Comparison of ENCODE assay signal across 8 cellular contexts in the genomic region with DNA sequence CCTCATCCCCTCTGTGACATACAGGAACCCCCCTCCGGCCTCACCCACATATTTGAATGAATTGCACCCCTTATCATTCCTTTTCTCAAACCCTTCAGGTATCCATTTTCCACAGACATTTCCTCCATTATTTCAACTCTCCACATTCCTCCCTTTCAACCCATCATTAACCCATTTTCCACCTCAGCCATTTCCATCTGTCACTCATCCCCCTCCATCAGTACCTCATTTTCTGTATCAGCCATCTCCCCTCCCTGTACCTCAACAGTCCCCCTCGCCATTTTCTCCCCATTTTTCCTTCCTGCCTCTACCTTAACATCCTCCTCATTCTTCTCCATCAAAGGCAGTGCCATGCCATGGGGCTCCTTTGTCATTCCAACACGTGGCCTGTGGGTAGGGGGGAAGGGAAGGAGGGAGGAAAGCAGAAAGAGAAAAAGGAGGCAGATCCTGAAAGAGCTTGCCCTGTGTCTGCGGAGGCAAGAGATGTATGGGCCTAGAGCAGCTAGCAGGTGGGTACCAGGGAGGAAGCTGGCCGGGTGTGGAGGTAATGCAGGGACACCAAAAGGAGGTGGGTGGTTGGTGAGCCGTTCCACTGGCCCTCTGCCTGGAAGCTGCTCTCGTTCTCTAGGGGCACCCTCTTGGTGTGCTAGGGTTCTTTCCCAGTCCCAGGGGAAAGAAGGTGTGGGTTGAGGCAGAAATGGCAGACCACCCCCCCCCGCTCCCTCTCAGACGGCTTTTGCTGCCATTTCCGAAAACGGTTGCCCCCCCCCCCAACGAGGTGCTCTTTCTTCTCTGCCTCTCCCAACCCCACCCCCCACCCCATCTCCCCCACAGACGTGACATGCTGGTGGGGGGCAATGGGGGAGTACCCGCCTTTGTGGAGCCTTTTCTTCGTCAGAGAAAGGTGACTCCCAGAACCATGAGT. TPM values are rescaled to one million over a fixed set of nuclear protein-coding genes. Genes with fewer than 3 reads are reported as not detected.
DNase-seq lines count a peak whose midpoint lies in the region; TF ChIP-seq lines count a peak whose summit lies in the region.

No MANE protein-coding gene starts in this region.

- H3K27ac ChIP-seq in breast epithelium, result peak overlapping the region; percentile 78 to 95

- H3K27me3 ChIP-seq in breast epithelium (no peaks in the 10 kb centered on the region), MG63 (no peaks in the 10 kb centered on the region)

- intact Hi-C loops in breast epithelium (cut with DNase I; ENCODE audit: low total_unique reads), result no loop called here
- intact Hi-C loops in lower leg skin (cut with DNase I; ENCODE audit: low total_unique reads), result no loop called here

- peaks cover 6% of the 10 kb centered on the region for H3K27me3 Mint-ChIP-seq in activated naive CD4-positive, alpha-beta T cell treated with anti-CD3 and anti-CD28 coated beads, Interleukin-2, amount 10 ng/mL, durations not matched to agents 7 days and 5 days
- H3K27me3 Mint-ChIP-seq in mesothelial cell of epicardium (ENCODE audit: low read depth) (peaks cover 3% of the 10 kb centered on the region), type B pancreatic cell (peaks cover 10% of the 10 kb centered on the region)

- H3K4me3 Mint-ChIP-seq in activated naive CD4-positive, alpha-beta T cell treated with anti-CD3 and anti-CD28 coated beads, Interleukin-2, amount 10 ng/mL, durations not matched to agents 7 days and 5 days, result peak overlapping the region; percentile 99
- peak overlapping the region; percentile 93 for H3K4me3 Mint-ChIP-seq in mesothelial cell of epicardium
- peak overlapping the region; percentile 92 for H3K4me3 Mint-ChIP-seq in type B pancreatic cell

- H3K36me3 ChIP-seq in breast epithelium (no peaks in the 10 kb centered on the region), MG63 (no peaks in the 10 kb centered on the region)

- no peak overlapping the region for H3K27ac Mint-ChIP-seq in activated naive CD4-positive, alpha-beta T cell treated with anti-CD3 and anti-CD28 coated beads, Interleukin-2, amount 10 ng/mL, durations not matched to agents 7 days and 5 days
- H3K27ac Mint-ChIP-seq in mesothelial cell of epicardium (peak overlapping the region; percentile 13), type B pancreatic cell (peak overlapping the region; percentile 49)

- H3K4me1 Mint-ChIP-seq in activated naive CD4-positive, alpha-beta T cell treated with anti-CD3 and anti-CD28 coated beads, Interleukin-2, amount 10 ng/mL, durations not matched to agents 7 days and 5 days, result peaks cover 39% of the 10 kb centered on the region
- peaks cover 50% of the 10 kb centered on the region for H3K4me1 Mint-ChIP-seq in mesothelial cell of epicardium
- H3K4me1 Mint-ChIP-seq in type B pancreatic cell (ENCODE audit: unreplicated experiment), result peaks cover 37% of the 10 kb centered on the region

- 59 to 65% methylated on average over 15 of the region's 15 CpGs for WGBS in lower leg skin, 2 donors

- peak overlapping the region in 2 of 3 donors; percentile 90 to 99 for H3K4me3 ChIP-seq in breast epithelium
- no peak overlapping the region for H3K4me3 ChIP-seq in lower leg skin (ENCODE audit: low read depth, poor library complexity, severe bottlenecking)
- no peak overlapping the region for H3K4me3 ChIP-seq in MG63

- H3K36me3 Mint-ChIP-seq in activated naive CD4-positive, alpha-beta T cell treated with anti-CD3 and anti-CD28 coated beads, Interleukin-2, amount 10 ng/mL, durations not matched to agents 7 days and 5 days, result no peaks in the 10 kb centered on the region
- peaks cover 2% of the 10 kb centered on the region for H3K36me3 Mint-ChIP-seq in mesothelial cell of epicardium
- peaks cover 4% of the 10 kb centered on the region for H3K36me3 Mint-ChIP-seq in type B pancreatic cell

- H3K9me3 Mint-ChIP-seq in activated naive CD4-positive, alpha-beta T cell treated with anti-CD3 and anti-CD28 coated beads, Interleukin-2, amount 10 ng/mL, durations not matched to agents 7 days and 5 days, result no peaks in the 10 kb centered on the region
- no peaks in the 10 kb centered on the region for H3K9me3 Mint-ChIP-seq in mesothelial cell of epicardium
- H3K9me3 Mint-ChIP-seq in type B pancreatic cell, result no peaks in the 10 kb centered on the region

- peaks cover 0 to 3% of the 10 kb centered on the region in 2 donors for H3K4me1 ChIP-seq in breast epithelium

- TF ChIP-seq POLR2A in breast epithelium (IDR thresholded peaks at IDR 0.05) (no peak), lower leg skin (IDR thresholded peaks at IDR 0.05) (no peak)

- DNase-seq in activated naive CD4-positive, alpha-beta T cell treated with anti-CD3 and anti-CD28 coated beads, Interleukin-2, amount 10 ng/mL, durations not matched to agents 7 days and 5 days, result no peak
- no peak for DNase-seq in activated naive CD4-positive, alpha-beta T cell (lab: John Stamatoyannopoulos, UW)
- DNase-seq in breast epithelium (ENCODE audit: low spot score in 2 of 2) (no peak), mesothelial cell of epicardium (ENCODE audit: low spot score in 2 of 2, unreplicated experiment in 2 of 2) (no peak), type B pancreatic cell (ENCODE audit: extremely low spot score, unreplicated experiment) (no peak), lower leg skin (ENCODE audit: low spot score in 2 of 2) (no peak), MG63 (no peak)
- no peak for DNase-seq in stimulated activated CD4-positive, alpha-beta T cell treated with anti-CD3 and anti-CD28 coated beads, Interleukin-12 subunit alpha, Interleukin-12 subunit beta, amount 100 ng/mL, for 4 hours

- TF ChIP-seq CTCF in breast epithelium (IDR thresholded peaks at IDR 0.05) (no peak), mesothelial cell of epicardium (IDR thresholded peaks at IDR 0.05; ENCODE audit: unreplicated experiment) (no peak), type B pancreatic cell (conservative IDR thresholded peaks at IDR 0.05) (no peak), lower leg skin (IDR thresholded peaks at IDR 0.05) (no peak)

- CTCF ChIA-PET in activated naive CD4-positive, alpha-beta T cell treated with anti-CD3 and anti-CD28 coated beads, Interleukin-2, amount 10 ng/mL, durations not matched to agents 7 days and 5 days (lab: Charles Lee), result interaction anchor here (2.3 kb wide), 1 partner anchor 60 kb away, joined by 7 read pairs; no protein-coding TSS in a partner anchor

- no peaks in the 10 kb centered on the region for H3K9me3 ChIP-seq in breast epithelium
- H3K9me3 ChIP-seq in MG63, result no peaks in the 10 kb centered on the region

RNA-seq across cellular contexts. Expression of a gene that starts 1.6 kb away (rescaled TPM):
- total RNA-seq in breast epithelium, result 1 to 10 TPM; 5.4 to 9.0 (median 6.9) TPM
- 15.4 to 18.4 TPM (median 16.4 TPM) in 3 replicates for total RNA-seq in mesothelial cell of epicardium
- 4.8 and 12.2 TPM in 2 replicates for total RNA-seq in type B pancreatic cell (ENCODE audit: low replicate concordance)
- total RNA-seq in lower leg skin, result 1 to 10 TPM; 1.1 to 3.7 (median 1.9) TPM
- 3.7 and 4.1 TPM in 2 replicates for total RNA-seq in MG63 (2014; rRNA removed; shearing (Covaris generic); ENCODE audit: low replicate concordance)

RNA-seq across cellular contexts. Expression of a gene that starts 33.1 kb away (rescaled TPM):
- 1 to 10 TPM in 1 of 3 donors, under 1 TPM in 2; 0.15 to 1.1 (median 0.33) TPM for total RNA-seq in breast epithelium
- 0.62 to 0.99 TPM (median 0.83 TPM) in 3 replicates for total RNA-seq in mesothelial cell of epicardium
- total RNA-seq in type B pancreatic cell (ENCODE audit: low replicate concordance), result 0.19 and 0.88 TPM in 2 replicates
- total RNA-seq in lower leg skin, result 1 to 10 TPM in 2 of 4 donors, under 1 TPM in 2; 0.44 to 2.7 (median 1.5) TPM
- total RNA-seq in MG63 (2014; rRNA removed; shearing (Covaris generic); ENCODE audit: low replicate concordance), result not detected in 2 replicates

Comparison
In these comparisons a context has a peak if more than half of its experiments do, and no peak if none do; other contexts are left out.
1. H3K4me3 ChIP-seq: peak in breast epithelium (2 of 3); none in lower leg skin (single experiment) and MG63 (single experiment).
2. Peak in every context shown above with its lines, with median percentiles within 50 percentile points of each other: H3K4me3 Mint-ChIP-seq.